ENCODE assay signal across 17 cellular contexts in genomic region chr7:47352394-47352968, GRCh38.
DNase-seq lines count a peak whose midpoint lies in the region; ATAC-seq, FAIRE-seq and TF ChIP-seq lines count a peak whose summit lies in the region.
"Had no signal": no experiment of that assay in that cellular context is flagged by ENCODE, and none has a peak within 500 bp of the region (broad histone marks: within the 10 kb centered on the region; RNA-seq: fewer than 3 reads in every experiment).

No MANE protein-coding gene starts in this region.

- no TSS peak for BruUV-seq in HepG2 (replicated peaks; lab: Mats Ljungman, UMichigan)

- no peak overlapping the region for H3K4me3 Mint-ChIP-seq in activated CD4-positive, alpha-beta memory T cell treated with anti-CD3 and anti-CD28 coated beads for 36 hours
- H3K4me3 Mint-ChIP-seq: CD4-positive, CD25-positive, alpha-beta regulatory T cell had no signal

- H3K4me1 ChIP-seq in HepG2 (ENCODE audit: insufficient read depth, low read length) (no peaks in the 10 kb centered on the region), stomach (peaks cover 23 to 41% (median 33%) of the 10 kb centered on the region in 4 donors)

- TF ChIP-seq RAD21 in HepG2 (CRISPR knock-in tag; IDR thresholded peaks at IDR 0.05), result no peak

- TF ChIP-seq CTCF in RWPE1 (conservative IDR thresholded peaks at IDR 0.05; ENCODE audit: low read depth) (no peak), HepG2 (CRISPR knock-in tag; IDR thresholded peaks at IDR 0.05) (no peak), stomach (IDR thresholded peaks at IDR 0.05) (no peak)

- peak; percentile 57 for FAIRE-seq in HTR-8/SVneo (lab: Jason Lieb, UNC)
- FAIRE-seq in HepG2 (lab: Jason Lieb, UNC), result no peak
- FAIRE-seq: GM12878, GM18507 had no signal

- no peaks in the 10 kb centered on the region for H3K36me3 Mint-ChIP-seq in activated CD4-positive, alpha-beta memory T cell treated with anti-CD3 and anti-CD28 coated beads for 36 hours
- H3K36me3 Mint-ChIP-seq: CD4-positive, CD25-positive, alpha-beta regulatory T cell had no signal

- H3K79me2 ChIP-seq in HepG2 (ENCODE audit: insufficient read depth, low read length), result peaks cover 20% of the 10 kb centered on the region

- no peaks in the 10 kb centered on the region for H3K27me3 Mint-ChIP-seq in activated CD4-positive, alpha-beta memory T cell treated with anti-CD3 and anti-CD28 coated beads for 36 hours
- H3K27me3 Mint-ChIP-seq: CD4-positive, CD25-positive, alpha-beta regulatory T cell had no signal

- no peaks in the 10 kb centered on the region for H3K4me1 Mint-ChIP-seq in activated CD4-positive, alpha-beta memory T cell treated with anti-CD3 and anti-CD28 coated beads for 36 hours (ENCODE audit: low read depth)
- H3K4me1 Mint-ChIP-seq: CD4-positive, CD25-positive, alpha-beta regulatory T cell had no signal

- H3K9me3 Mint-ChIP-seq in activated CD4-positive, alpha-beta memory T cell treated with anti-CD3 and anti-CD28 coated beads for 36 hours, result no peaks in the 10 kb centered on the region
- H3K9me3 Mint-ChIP-seq: CD4-positive, CD25-positive, alpha-beta regulatory T cell had no signal

- no peaks in the 10 kb centered on the region for H3K27me3 ChIP-seq in HepG2 (ENCODE audit: control insufficient read depth in 1 of 2, insufficient read depth in 2 of 2, low read length in 2 of 2)
- H3K27me3 ChIP-seq in stomach, result no peaks in the 10 kb centered on the region
- H3K27me3 ChIP-seq: BLaER1 treated with 17β-estradiol and CSF1 and Interleukin-3, amounts not matched to agents 10 nM and 100 nM had no signal

- no peak overlapping the region for H2AFZ ChIP-seq in HepG2 (ENCODE audit: low read length)
- H2AFZ ChIP-seq: GM23248 had no signal

- peaks cover 59% of the 10 kb centered on the region; the same call in 1 of the 2 replicates for H4K20me1 ChIP-seq in HepG2 (ENCODE audit: insufficient read depth, low read length)

- no peak overlapping the region for H3K4me3 ChIP-seq in HepG2 (replicated peaks in 1 of 3; ENCODE audit: insufficient read depth in 1 of 3, low read depth in 2 of 3, low read length in 3 of 3)
- H3K4me3 ChIP-seq in stomach, result no peak overlapping the region
- H3K4me3 ChIP-seq: BLaER1 treated with 17β-estradiol and CSF1 and Interleukin-3, amounts not matched to agents 10 nM and 100 nM; GM12878; GM23248 had no signal

- H3K9me3 ChIP-seq in HepG2 (ENCODE audit: low read length), result no peaks in the 10 kb centered on the region
- H3K9me3 ChIP-seq in stomach, result no peaks in the 10 kb centered on the region
- H3K9me3 ChIP-seq: BLaER1 treated with 17β-estradiol and CSF1 and Interleukin-3, amounts not matched to agents 10 nM and 100 nM had no signal

- TF ChIP-seq POLR2A in HepG2 (IDR thresholded peaks at IDR 0.05; ENCODE audit: insufficient read depth in 1 of 2, low read depth in 2 of 2, low read length in 2 of 2) (no peak), stomach (IDR thresholded peaks at IDR 0.05) (no peak)

- ATAC-seq in HepG2, result no peak; the same call in 2 of the 3 replicates
- ATAC-seq: GM12878 had no signal

- TF ChIP-seq EP300 in HepG2 (IDR thresholded peaks at IDR 0.05; ENCODE audit: low read depth in 2 of 2, low read length in 2 of 2) (no peak), HepG2 (CRISPR knock-in tag; IDR thresholded peaks at IDR 0.05; ENCODE audit: borderline replicate concordance) (no peak), stomach (IDR thresholded peaks at IDR 0.05) (no peak)

- H3K36me3 ChIP-seq in HepG2 (replicated peaks in 1 of 2; ENCODE audit: control insufficient read depth in 1 of 2, insufficient read depth in 2 of 2, low read length in 2 of 2) (peaks cover 36 to 86% of the 10 kb centered on the region in 2 experiments), stomach (peaks cover 0 to 25% (median 10%) of the 10 kb centered on the region in 4 donors)

- in situ Hi-C loops in HepG2 (cut with HindIII; ENCODE audit: extremely low pct_ligation_motif_present, low pct_unique_long_range_greater_than_20kb), result no loop called here

- intact Hi-C loops in HepG2 (cut with micrococcal nuclease; ENCODE audit: unreplicated experiment), result no loop called here
- intact Hi-C loops in stomach (cut with DNase I; ENCODE audit: low total_unique reads), result no loop called here
- intact Hi-C loops in activated CD4-positive, alpha-beta memory T cell treated with anti-CD3 and anti-CD28 coated beads for 36 hours (cut with micrococcal nuclease), result no loop called here

- no peak overlapping the region for H3K4me2 ChIP-seq in HepG2 (ENCODE audit: low read depth, low read length)

- H3K27ac ChIP-seq in RWPE1, result peak overlapping the region; percentile 6
- H3K27ac ChIP-seq in HepG2 (ENCODE audit: extremely low read length, insufficient read depth, low read length), result no peak overlapping the region
- no peak overlapping the region for H3K27ac ChIP-seq in stomach
- H3K27ac ChIP-seq: BLaER1 treated with 17β-estradiol and CSF1 and Interleukin-3, amounts not matched to agents 10 nM and 100 nM; GM23248 had no signal

- H3K27ac Mint-ChIP-seq in activated CD4-positive, alpha-beta memory T cell treated with anti-CD3 and anti-CD28 coated beads for 36 hours, result no peak overlapping the region
- H3K27ac Mint-ChIP-seq: CD4-positive, CD25-positive, alpha-beta regulatory T cell had no signal

- POLR2A ChIA-PET in RWPE1 (lab: Yijun Ruan, JAX; ENCODE audit: low non-redundant PET) (no interaction called here), HepG2 (lab: Yijun Ruan, JAX) (no interaction called here)
- POLR2A ChIA-PET in activated CD4-positive, alpha-beta memory T cell treated with anti-CD3 and anti-CD28 coated beads for 36 hours (lab: Charles Lee), result no interaction called here

- no peak overlapping the region for H3K9ac ChIP-seq in HepG2 (ENCODE audit: insufficient read depth, low read depth, low read length)
- H3K9ac ChIP-seq: BLaER1 treated with 17β-estradiol and CSF1 and Interleukin-3, amounts not matched to agents 10 nM and 100 nM; GM23248 had no signal

- WGBS in HepG2 (ENCODE audit: low lambda C conversion rate), result 97% methylated on average over 6 of the region's 8 CpGs
- WGBS in stomach, 5 donors, result 87 to 99% (median 90%) methylated on average over 6 to 8 of the region's 8 CpGs

- CTCF ChIA-PET in RWPE1 (lab: Yijun Ruan, JAX) (interaction anchor here (0.6 kb wide), 1 partner anchor 23 kb away, joined by 4 read pairs; no protein-coding TSS in a partner anchor), HepG2 (lab: Yijun Ruan, JAX; ENCODE audit: low intra/inter-chr PET ratio, low total read pairs) (no interaction called here)
- CTCF ChIA-PET in activated CD4-positive, alpha-beta memory T cell treated with anti-CD3 and anti-CD28 coated beads for 36 hours (lab: Charles Lee), result no interaction called here

- DNase-seq in HTR-8/SVneo (ENCODE audit: insufficient read length, low spot score), result no peak
- no peak for DNase-seq in RWPE1 (ENCODE audit: low spot score)
- DNase-seq in HepG2 (ENCODE audit: low spot score), result no peak
- DNase-seq in stomach, result peak; percentile 25
- no peak for DNase-seq in NCI-H510A (lab: John Stamatoyannopoulos, UW)
- DNase-seq in stimulated activated CD4-positive, alpha-beta T cell treated with anti-CD3 and anti-CD28 coated beads, Interleukin-1b, Interleukin-23, amount 100 ng/mL, for 48 hours, result no peak
- DNase-seq in activated CD4-positive, alpha-beta memory T cell treated with anti-CD3 and anti-CD28 coated beads for 36 hours, result no peak
- DNase-seq in SIG-M5 (lab: John Stamatoyannopoulos, UW), result no peak
- DNase-seq: ACHN; Calu3; CD4-positive, CD25-positive, alpha-beta regulatory T cell; DMS 273 treated with DMSO at 0.1 percent for 48 hours; GM23248; H7 had no signal

TF ChIP-seq in HepG2, 621 proteins besides CTCF, POLR2A, EP300 and RAD21 (continues in another document):
- no peak for TF ChIP-seq TFDP2 (CRISPR knock-in tag; IDR thresholded peaks at IDR 0.05)
- no peak for TF ChIP-seq KAT7 (CRISPR knock-in tag; IDR thresholded peaks at IDR 0.05; ENCODE audit: borderline replicate concordance)
- TF ChIP-seq ZBTB3 (CRISPR knock-in tag; IDR thresholded peaks at IDR 0.05; ENCODE audit: borderline replicate concordance, low read depth), result no peak
- no peak for TF ChIP-seq ZNF678 (CRISPR knock-in tag; IDR thresholded peaks at IDR 0.05)
- TF ChIP-seq ZNF589 (CRISPR knock-in tag; conservative IDR thresholded peaks at IDR 0.05), result no peak
- TF ChIP-seq AGO2 (optimal IDR thresholded peaks at IDR 0.05; ENCODE audit: low read depth, low read length), result peak; percentile 64
- no peak for TF ChIP-seq JUN (CRISPR knock-in tag; IDR thresholded peaks at IDR 0.05)
- no peak for TF ChIP-seq E2F5 (CRISPR knock-in tag; conservative IDR thresholded peaks at IDR 0.05)
- TF ChIP-seq RBM22 (optimal IDR thresholded peaks at IDR 0.05; ENCODE audit: low read length), result peak; percentile 56
